ENCODE assay signal across 31 cellular contexts in the genomic region with DNA sequence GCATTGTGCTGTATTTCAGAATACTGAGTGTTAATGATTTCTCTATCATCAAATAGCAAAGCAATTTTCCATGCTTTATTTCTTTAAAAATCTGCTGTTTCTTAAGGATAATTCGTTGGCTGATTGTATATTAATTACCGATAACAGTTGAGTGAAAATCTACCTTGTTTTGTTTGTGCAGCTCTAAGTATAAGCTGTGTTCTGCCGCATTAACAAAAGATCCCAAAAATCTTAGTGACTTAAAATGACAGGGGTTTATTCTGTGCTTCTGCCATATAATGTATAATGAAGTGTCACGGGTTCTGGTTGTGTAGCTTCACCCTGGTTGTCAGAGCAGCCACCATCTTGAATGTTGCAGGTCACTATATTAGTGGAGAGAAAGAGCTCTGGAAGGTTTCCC.
DNase-seq lines count a peak whose midpoint lies in the region; ATAC-seq, FAIRE-seq and TF ChIP-seq lines count a peak whose summit lies in the region.
"Had no signal": no experiment of that assay in that cellular context is flagged by ENCODE, and none has a peak within 500 bp of the region (broad histone marks: within the 10 kb centered on the region; RNA-seq: fewer than 3 reads in every experiment).

No MANE protein-coding gene starts in this region.

- DNase-seq in HepG2 (ENCODE audit: low spot score) (no peak), right lobe of liver (no peak), K562 (ENCODE audit: extremely low read depth in 1 of 4, low spot score in 3 of 4) (no peak), left lung (no peak)
- DNase-seq: 8988T; ACHN; AML-193; BE2C; C1 segment of cervical spinal cord; Caco-2; Calu3; CD4-positive, alpha-beta memory T cell; CD4-positive, alpha-beta T cell; CD4-positive, CD25-positive, alpha-beta regulatory T cell; CD8-positive, alpha-beta memory T cell; CD8-positive, alpha-beta T cell; COR-L47; DMS 273 treated with DMSO at 0.1 percent for 48 hours; DMS153; DMS53; DMS79; DMS79 treated with DMSO at 0.1 percent for 48 hours; DND-41; EL had no signal

- H3K9me3 ChIP-seq in HepG2 (ENCODE audit: low read length) (peaks cover 14% of the 10 kb centered on the region; the same call in 1 of the 2 replicates), right lobe of liver (no peaks in the 10 kb centered on the region), K562 (replicated peaks; ENCODE audit: control insufficient read depth, insufficient read depth, low read depth, low read length) (no peaks in the 10 kb centered on the region), left lung (no peaks in the 10 kb centered on the region)
- H3K9me3 ChIP-seq: A549; BE2C; BLaER1; BLaER1 treated with 17β-estradiol and CSF1 and Interleukin-3, amounts not matched to agents 10 nM and 100 nM had no signal

- H2AFZ ChIP-seq in HepG2 (ENCODE audit: low read length) (no peak overlapping the region), K562 (ENCODE audit: low read depth, low read length) (no peak overlapping the region)

- H3K4me2 ChIP-seq in HepG2 (ENCODE audit: low read depth, low read length) (no peak overlapping the region), K562 (ENCODE audit: insufficient read depth, low read length) (no peak overlapping the region)
- H3K4me2 ChIP-seq: A549; BLaER1; BLaER1 treated with 17β-estradiol and CSF1 and Interleukin-3, amounts not matched to agents 10 nM and 100 nM had no signal

- no peak overlapping the region for H3K27ac ChIP-seq in HepG2 (ENCODE audit: extremely low read length, insufficient read depth, low read length)
- no peak overlapping the region for H3K27ac ChIP-seq in right lobe of liver
- H3K27ac ChIP-seq in K562 (ENCODE audit: extremely low read depth, low read depth, low read length), result no peak overlapping the region
- H3K27ac ChIP-seq in left lung, result no peak overlapping the region
- H3K27ac ChIP-seq: 22Rv1; A549; BLaER1; BLaER1 treated with 17β-estradiol and CSF1 and Interleukin-3, amounts not matched to agents 10 nM and 100 nM; C4-2B had no signal

- FAIRE-seq in HepG2 (lab: Jason Lieb, UNC) (no peak), K562 (lab: Jason Lieb, UNC) (no peak)
- FAIRE-seq: A204.1, A549, D721Med had no signal

- H3K4me1 ChIP-seq in HepG2 (ENCODE audit: insufficient read depth, low read length) (peaks cover 12% of the 10 kb centered on the region), right lobe of liver (peaks cover 0 to 24% (median 0%) of the 10 kb centered on the region in 4 donors), K562 (replicated peaks in 1 of 2; ENCODE audit: control insufficient read depth in 2 of 2, insufficient read depth in 2 of 2, low read length in 2 of 2) (no peaks in the 10 kb centered on the region), left lung (no peaks in the 10 kb centered on the region)
- H3K4me1 ChIP-seq: A549; BE2C; BLaER1; BLaER1 treated with 17β-estradiol and CSF1 and Interleukin-3, amounts not matched to agents 10 nM and 100 nM had no signal

- H4K20me1 ChIP-seq in HepG2 (ENCODE audit: insufficient read depth, low read length), result no peaks in the 10 kb centered on the region
- H4K20me1 ChIP-seq in K562 (replicated peaks; ENCODE audit: control insufficient read depth, insufficient read depth, low read length), result no peaks in the 10 kb centered on the region
- H4K20me1 ChIP-seq: BLaER1; BLaER1 treated with 17β-estradiol and CSF1 and Interleukin-3, amounts not matched to agents 10 nM and 100 nM had no signal

- no peaks in the 10 kb centered on the region for H3K9me1 ChIP-seq in K562 (ENCODE audit: control insufficient read depth, insufficient read depth, low read length)

- TF ChIP-seq POLR2A in HepG2 (IDR thresholded peaks at IDR 0.05; ENCODE audit: insufficient read depth in 1 of 2, low read depth in 2 of 2, low read length in 2 of 2), result no peak
- no peak for TF ChIP-seq POLR2A in right lobe of liver (IDR thresholded peaks at IDR 0.05)
- no peak for TF ChIP-seq POLR2A in K562 (conservative IDR thresholded peaks at IDR 0.05)

- H3K27me3 ChIP-seq in HepG2 (ENCODE audit: control insufficient read depth in 1 of 2, insufficient read depth in 2 of 2, low read length in 2 of 2) (0 out of 5 replicates have a peak, but pooled peaks cover 0 to 7% of the 10 kb centered on the region in 2 experiments), right lobe of liver (no peaks in the 10 kb centered on the region), K562 (ENCODE audit: control insufficient read depth in 2 of 2, insufficient read depth in 2 of 2, low read length in 2 of 2) (no peaks in the 10 kb centered on the region), left lung (no peaks in the 10 kb centered on the region)
- H3K27me3 ChIP-seq: BE2C; BLaER1; BLaER1 treated with 17β-estradiol and CSF1 and Interleukin-3, amounts not matched to agents 10 nM and 100 nM had no signal

- 35% methylated on average over 4 of the region's 4 CpGs for WGBS in HepG2 (ENCODE audit: low lambda C conversion rate)
- WGBS in right lobe of liver (ENCODE audit: insufficient coverage, low coverage, low lambda C conversion rate, missing lambda C conversion rate), result 74% methylated on average over 4 of the region's 4 CpGs
- WGBS in K562 (ENCODE audit: insufficient coverage, low coverage, missing lambda C conversion rate), result 3% methylated on average over 4 of the region's 4 CpGs

- CTCF ChIA-PET in HepG2 (lab: Yijun Ruan, JAX; ENCODE audit: low intra/inter-chr PET ratio, low total read pairs) (no interaction called here), K562 (lab: Yijun Ruan, JAX; ENCODE audit: low intra/inter-chr PET ratio) (no interaction called here)

- ATAC-seq in HepG2 (no peak), right lobe of liver (no peak), K562 (no peak), left lung (no peak)
- ATAC-seq: A549; CD8-positive, alpha-beta T cell had no signal

- no peak overlapping the region for H3K4me3 ChIP-seq in HepG2 (replicated peaks in 1 of 3; ENCODE audit: insufficient read depth in 1 of 3, low read depth in 2 of 3, low read length in 3 of 3)
- H3K4me3 ChIP-seq in right lobe of liver, result no peak overlapping the region
- no peak overlapping the region for H3K4me3 ChIP-seq in K562
- no peak overlapping the region for H3K4me3 ChIP-seq in left lung
- H3K4me3 ChIP-seq: A549; BLaER1; BLaER1 treated with 17β-estradiol and CSF1 and Interleukin-3, amounts not matched to agents 10 nM and 100 nM had no signal

- POLR2A ChIA-PET in HepG2 (lab: Yijun Ruan, JAX) (no interaction called here), K562 (lab: Yijun Ruan, JAX) (interaction anchor here (0.7 kb wide), 1 partner anchor 76 kb away, joined by 3 read pairs; no protein-coding TSS in a partner anchor)

- intact Hi-C loops in HepG2 (cut with micrococcal nuclease; ENCODE audit: unreplicated experiment), result no loop called here
- intact Hi-C loops in right lobe of liver (cut with DNase I), result no loop called here
- intact Hi-C loops in K562 (cut with micrococcal nuclease), result no loop called here
- intact Hi-C loops in left lung (cut with DNase I), result no loop called here

- BruUV-seq in HepG2 (replicated peaks; lab: Mats Ljungman, UMichigan) (no TSS peak), K562 (replicated peaks; lab: Mats Ljungman, UMichigan) (no TSS peak)

- no peak overlapping the region for H3K9ac ChIP-seq in HepG2 (ENCODE audit: insufficient read depth, low read depth, low read length)
- H3K9ac ChIP-seq in K562 (ENCODE audit: insufficient read depth in 1 of 2, low read depth in 2 of 2, low read length in 2 of 2), result no peak overlapping the region
- H3K9ac ChIP-seq: BLaER1; BLaER1 treated with 17β-estradiol and CSF1 and Interleukin-3, amounts not matched to agents 10 nM and 100 nM had no signal

- TF ChIP-seq CTCF in HepG2 (CRISPR knock-in tag; IDR thresholded peaks at IDR 0.05) (no peak), right lobe of liver (IDR thresholded peaks at IDR 0.05) (no peak), K562 (IDR thresholded peaks at IDR 0.05 in 2 of 3, conservative IDR thresholded peaks at IDR 0.05 in 1 of 3; ENCODE audit: insufficient read depth in 2 of 3, low read depth in 1 of 3, low read length in 3 of 3) (no peak), left lung (IDR thresholded peaks at IDR 0.05) (no peak)

- in situ Hi-C loops in HepG2 (cut with HindIII; ENCODE audit: extremely low pct_ligation_motif_present, low pct_unique_long_range_greater_than_20kb) (no loop called here), K562 (cut with MboI) (no loop called here)

- H3K36me3 ChIP-seq in HepG2 (replicated peaks in 1 of 2; ENCODE audit: control insufficient read depth in 1 of 2, insufficient read depth in 2 of 2, low read length in 2 of 2) (no peaks in the 10 kb centered on the region), right lobe of liver (no peaks in the 10 kb centered on the region), K562 (ENCODE audit: control insufficient read depth, insufficient read depth, low read length) (no peaks in the 10 kb centered on the region), left lung (no peaks in the 10 kb centered on the region)
- H3K36me3 ChIP-seq: BE2C; BLaER1; BLaER1 treated with 17β-estradiol and CSF1 and Interleukin-3, amounts not matched to agents 10 nM and 100 nM had no signal

- TF ChIP-seq RAD21 in HepG2 (CRISPR knock-in tag; IDR thresholded peaks at IDR 0.05) (no peak), K562 (CRISPR knock-in tag; conservative IDR thresholded peaks at IDR 0.05 in 1 of 2, IDR thresholded peaks at IDR 0.05 in 1 of 2) (no peak)

- H3K79me2 ChIP-seq in HepG2 (ENCODE audit: insufficient read depth, low read length) (no peaks in the 10 kb centered on the region), K562 (ENCODE audit: control insufficient read depth, insufficient read depth, low read length) (no peaks in the 10 kb centered on the region)

- TF ChIP-seq EP300 in HepG2 (IDR thresholded peaks at IDR 0.05; ENCODE audit: low read depth in 2 of 2, low read length in 2 of 2) (no peak), HepG2 (CRISPR knock-in tag; IDR thresholded peaks at IDR 0.05; ENCODE audit: borderline replicate concordance) (no peak), K562 (IDR thresholded peaks at IDR 0.05; ENCODE audit: low read length) (no peak)

TF ChIP-seq in HepG2, 621 proteins besides CTCF, POLR2A, EP300 and RAD21:
- TF ChIP-seq ZNF12 (CRISPR knock-in tag; IDR thresholded peaks at IDR 0.05) (peak; percentile 99), RFX3 (CRISPR knock-in tag; IDR thresholded peaks at IDR 0.05) (no peak), SKI (IDR thresholded peaks at IDR 0.05; ENCODE audit: partially characterized antibody) (no peak)

TF ChIP-seq in K562, 482 proteins besides CTCF, POLR2A, EP300 and RAD21:
- TF ChIP-seq ZNF12 (CRISPR knock-in tag; IDR thresholded peaks at IDR 0.05), result peak; percentile 47; the same call in 1 of the 2 replicates
- TF ChIP-seq, protein P1, sequence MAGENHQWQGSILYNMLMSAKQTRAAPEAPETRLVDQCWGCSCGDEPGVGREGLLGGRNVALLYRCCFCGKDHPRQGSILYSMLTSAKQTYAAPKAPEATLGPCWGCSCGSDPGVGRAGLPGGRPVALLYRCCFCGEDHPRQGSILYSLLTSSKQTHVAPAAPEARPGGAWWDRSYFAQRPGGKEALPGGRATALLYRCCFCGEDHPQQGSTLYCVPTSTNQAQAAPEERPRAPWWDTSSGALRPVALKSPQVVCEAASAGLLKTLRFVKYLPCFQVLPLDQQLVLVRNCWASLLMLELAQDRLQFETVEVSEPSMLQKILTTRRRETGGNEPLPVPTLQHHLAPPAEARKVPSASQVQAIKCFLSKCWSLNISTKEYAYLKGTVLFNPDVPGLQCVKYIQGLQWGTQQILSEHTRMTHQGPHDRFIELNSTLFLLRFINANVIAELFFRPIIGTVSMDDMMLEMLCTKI (IDR thresholded peaks at IDR 0.05; ENCODE audit: partially characterized antibody), result no peak
